8 cellular contexts compared by ENCODE assay signal in the genomic region with DNA sequence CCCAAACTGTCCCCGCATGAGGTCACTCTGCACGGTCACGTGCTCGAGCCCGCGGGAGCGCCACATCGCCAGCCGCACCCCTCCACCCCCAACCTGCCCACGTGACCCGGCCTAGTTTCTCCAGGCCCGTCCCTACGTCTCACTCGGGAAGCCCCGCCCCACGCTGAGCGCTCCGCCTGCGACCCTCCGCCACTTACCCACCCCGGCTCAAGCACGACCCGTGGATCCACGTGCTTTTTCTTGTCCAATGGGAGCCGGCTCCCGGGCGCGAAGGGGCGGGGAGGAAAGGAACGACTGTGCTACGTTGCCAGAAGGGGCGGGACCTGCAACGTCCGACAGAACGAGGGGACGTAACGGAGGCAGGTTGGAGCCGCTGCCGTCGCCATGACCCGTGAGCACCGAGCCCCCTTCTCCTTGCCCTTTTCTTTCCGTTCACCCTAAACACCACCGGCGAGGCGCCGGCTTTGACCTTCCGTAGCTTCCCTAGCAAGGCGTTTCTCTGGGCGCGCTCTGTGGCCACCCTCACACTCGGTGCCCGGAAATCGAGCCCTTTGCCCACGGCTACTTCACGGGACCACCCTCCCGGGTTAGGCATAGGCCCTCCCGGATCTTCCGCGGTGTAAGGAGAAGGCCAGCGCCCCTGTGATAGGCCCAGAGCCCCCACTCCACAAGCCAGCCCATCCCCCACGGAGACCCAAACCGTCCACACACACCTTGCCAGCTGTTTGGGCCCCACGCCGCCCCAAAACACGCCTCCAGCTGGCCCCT. TPM values are rescaled to one million over a fixed set of nuclear protein-coding genes. Genes with fewer than 3 reads are reported as not detected.
DNase-seq lines count a peak whose midpoint lies in the region; ATAC-seq and TF ChIP-seq lines count a peak whose summit lies in the region.

A gene (plus strand): TSS at position 328 of the 768 bp plus-strand sequence. CDS start 57 bp downstream, at position 385.

- peaks cover 42% of the 10 kb centered on the region for H3K4me1 Mint-ChIP-seq in activated T-cell treated with anti-CD3 and anti-CD28 coated beads, Interleukin-2, amount 50 U/mL, for 24 hours (ENCODE audit: low read depth)

- peak; percentile 81 for ATAC-seq in GM21619 (IDR thresholded peaks at IDR 0.05; ENCODE audit: unreplicated experiment)

- H3K9me3 Mint-ChIP-seq in activated T-cell treated with anti-CD3 and anti-CD28 coated beads, Interleukin-2, amount 50 U/mL, for 24 hours, result no peaks in the 10 kb centered on the region

- H3K9ac ChIP-seq in mucosa of stomach (ENCODE audit: low read length), result peak within 1 kb of the TSS; percentile 100

- TF ChIP-seq POLR2A in erythroblast (IDR thresholded peaks at IDR 0.05; ENCODE audit: low read length), result peak; percentile 99

- peaks cover 31% of the 10 kb centered on the region for H3K4me1 ChIP-seq in mucosa of stomach (ENCODE audit: control insufficient read depth, insufficient read depth, low read length)

- H3K27me3 Mint-ChIP-seq in activated T-cell treated with anti-CD3 and anti-CD28 coated beads, Interleukin-2, amount 50 U/mL, for 24 hours, result no peaks in the 10 kb centered on the region

- H3K9me3 ChIP-seq in mucosa of stomach (ENCODE audit: control insufficient read depth, low read length), result no peaks in the 10 kb centered on the region

- peaks cover 16% of the 10 kb centered on the region for H3K36me3 ChIP-seq in mucosa of stomach (ENCODE audit: control insufficient read depth, insufficient read depth, low read length)

- peaks cover 51% of the 10 kb centered on the region for H3K36me3 Mint-ChIP-seq in activated T-cell treated with anti-CD3 and anti-CD28 coated beads, Interleukin-2, amount 50 U/mL, for 24 hours (ENCODE audit: low read depth)

- DNase-seq in DMS153 (lab: John Stamatoyannopoulos, UW) (peak; percentile 93), KBM-7 (peak; percentile 100), erythroblast (lab: John Stamatoyannopoulos, UW) (peak; percentile 100)
- peak; percentile 100 for DNase-seq in activated T-cell treated with anti-CD3 and anti-CD28 coated beads, Interleukin-2, amount 50 U/mL, for 24 hours
- DNase-seq in stimulated activated CD8-positive, alpha-beta memory T cell treated with anti-CD3 and anti-CD28 coated beads, Interleukin-7, amount 100 ng/mL, for 1 hour (ENCODE audit: low read depth in 2 of 2), result peak; percentile 99

- in situ Hi-C loops in KBM-7 (cut with MboI; ENCODE audit: low pct_unique_long_range_greater_than_20kb, low sequenced_read_pairs), result no loop called here

- no peaks in the 10 kb centered on the region for H3K27me3 ChIP-seq in mucosa of stomach (ENCODE audit: control insufficient read depth, insufficient read depth, low read length)

- H3K27ac Mint-ChIP-seq in activated T-cell treated with anti-CD3 and anti-CD28 coated beads, Interleukin-2, amount 50 U/mL, for 24 hours, result peak within 1 kb of the TSS; percentile 99

- peak within 1 kb of the TSS; percentile 96 for H3K4me3 Mint-ChIP-seq in activated T-cell treated with anti-CD3 and anti-CD28 coated beads, Interleukin-2, amount 50 U/mL, for 24 hours

- H3K4me3 ChIP-seq in mucosa of stomach (ENCODE audit: low read length), result peak within 1 kb of the TSS; percentile 100

TF ChIP-seq in PFSK-1, 5 proteins besides CTCF, POLR2A, EP300 and RAD21:
- TF ChIP-seq FOXP2 (optimal IDR thresholded peaks at IDR 0.05; ENCODE audit: borderline replicate concordance, extremely low read depth, extremely low read length, insufficient read depth), result peak; percentile 62
- TF ChIP-seq, protein P1, sequence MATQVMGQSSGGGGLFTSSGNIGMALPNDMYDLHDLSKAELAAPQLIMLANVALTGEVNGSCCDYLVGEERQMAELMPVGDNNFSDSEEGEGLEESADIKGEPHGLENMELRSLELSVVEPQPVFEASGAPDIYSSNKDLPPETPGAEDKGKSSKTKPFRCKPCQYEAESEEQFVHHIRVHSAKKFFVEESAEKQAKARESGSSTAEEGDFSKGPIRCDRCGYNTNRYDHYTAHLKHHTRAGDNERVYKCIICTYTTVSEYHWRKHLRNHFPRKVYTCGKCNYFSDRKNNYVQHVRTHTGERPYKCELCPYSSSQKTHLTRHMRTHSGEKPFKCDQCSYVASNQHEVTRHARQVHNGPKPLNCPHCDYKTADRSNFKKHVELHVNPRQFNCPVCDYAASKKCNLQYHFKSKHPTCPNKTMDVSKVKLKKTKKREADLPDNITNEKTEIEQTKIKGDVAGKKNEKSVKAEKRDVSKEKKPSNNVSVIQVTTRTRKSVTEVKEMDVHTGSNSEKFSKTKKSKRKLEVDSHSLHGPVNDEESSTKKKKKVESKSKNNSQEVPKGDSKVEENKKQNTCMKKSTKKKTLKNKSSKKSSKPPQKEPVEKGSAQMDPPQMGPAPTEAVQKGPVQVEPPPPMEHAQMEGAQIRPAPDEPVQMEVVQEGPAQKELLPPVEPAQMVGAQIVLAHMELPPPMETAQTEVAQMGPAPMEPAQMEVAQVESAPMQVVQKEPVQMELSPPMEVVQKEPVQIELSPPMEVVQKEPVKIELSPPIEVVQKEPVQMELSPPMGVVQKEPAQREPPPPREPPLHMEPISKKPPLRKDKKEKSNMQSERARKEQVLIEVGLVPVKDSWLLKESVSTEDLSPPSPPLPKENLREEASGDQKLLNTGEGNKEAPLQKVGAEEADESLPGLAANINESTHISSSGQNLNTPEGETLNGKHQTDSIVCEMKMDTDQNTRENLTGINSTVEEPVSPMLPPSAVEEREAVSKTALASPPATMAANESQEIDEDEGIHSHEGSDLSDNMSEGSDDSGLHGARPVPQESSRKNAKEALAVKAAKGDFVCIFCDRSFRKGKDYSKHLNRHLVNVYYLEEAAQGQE (IDR thresholded peaks at IDR 0.05; ENCODE audit: insufficient read depth in 1 of 2, low read depth in 2 of 2, low read length in 2 of 2), result peak; percentile 16 to 28; a peak in 1 of 4 replicates
- TF ChIP-seq TAF1 (IDR thresholded peaks at IDR 0.05; ENCODE audit: borderline replicate concordance, insufficient read depth, low read length), result peak; percentile 76; the same call in 1 of the 2 replicates
- peak; percentile 94 for TF ChIP-seq POLR2AphosphoS5 (IDR thresholded peaks at IDR 0.05; ENCODE audit: low read depth, low read length)
- 0 out of 2 replicates have a peak, but pooled peaks have one; percentile 20 for TF ChIP-seq SIN3A (IDR thresholded peaks at IDR 0.05; ENCODE audit: borderline replicate concordance, insufficient read depth, low read length)

RNA-seq across cellular contexts. Expression of the gene that starts here (rescaled TPM):
- 954 TPM for polyA plus RNA-seq in PFSK-1 (2012; ENCODE audit: insufficient read length, low read depth)

Comparison
In these comparisons a context has a peak if more than half of its experiments do, and no peak if none do; other contexts are left out.
1. Peak in every context shown above with its lines: DNase-seq, ATAC-seq and H3K4me3 ChIP-seq.